Comparison of ENCODE assay signal across 18 cellular contexts in genomic region chr1:228750915-228751314, GRCh38. TPM values are rescaled to one million over a fixed set of nuclear protein-coding genes. Genes with fewer than 3 reads are reported as not detected.
DNase-seq lines count a peak whose midpoint lies in the region; ATAC-seq and TF ChIP-seq lines count a peak whose summit lies in the region.
"Had no signal": no experiment of that assay in that cellular context is flagged by ENCODE, and none has a peak within 500 bp of the region (broad histone marks: within the 10 kb centered on the region; RNA-seq: fewer than 3 reads in every experiment).

No MANE protein-coding gene starts in this region.

- WGBS in neuronal stem cell (ENCODE audit: extremely low coverage in 2 of 2, insufficient read length in 2 of 2, insufficient replicate concordance in 1 of 2), 2 donors, result no CpG with 5 or more reads among the region's 10 CpGs
- 90 to 97% (median 91%) methylated on average over 10 of the region's 10 CpGs for WGBS in ovary, 3 donors

- no peak for TF ChIP-seq POLR2A in ovary (IDR thresholded peaks at IDR 0.05)

- no peak overlapping the region for H3K4ac ChIP-seq in neuronal stem cell (ENCODE audit: low read length)

- CTCF ChIA-PET in naive thymus-derived CD4-positive, alpha-beta T cell (lab: Charles Lee), result no interaction called here

- H4K20me1 ChIP-seq in OCI-LY3 (ENCODE audit: insufficient read depth, low read length), result peaks cover 3% of the 10 kb centered on the region; the same call in 1 of the 2 replicates

- H3K4me2 ChIP-seq in OCI-LY3 (ENCODE audit: low read length), result peak overlapping the region; percentile 74; the same call in 1 of the 2 replicates
- no peak overlapping the region for H3K4me2 ChIP-seq in neuronal stem cell (ENCODE audit: insufficient read depth, low read length, poor library complexity, severe bottlenecking)

- no peaks in the 10 kb centered on the region for H3K79me1 ChIP-seq in neuronal stem cell (ENCODE audit: low read depth, low read length)

- no peak overlapping the region for H3K23ac ChIP-seq in neuronal stem cell (ENCODE audit: low read depth, low read length, poor library complexity)

- peaks cover 32% of the 10 kb centered on the region for H3K27me3 Mint-ChIP-seq in stimulated activated naive CD8-positive, alpha-beta T cell treated with anti-CD3 and anti-CD28 coated beads, Interleukin-15, Interleukin-2, amounts not matched to agents 100 ng/mL and 50 ng/mL, for 24 hours
- peaks cover 23% of the 10 kb centered on the region for H3K27me3 Mint-ChIP-seq in stimulated activated naive CD8-positive, alpha-beta T cell treated with anti-CD3 and anti-CD28 coated beads, Interleukin-15, amount 100 ng/mL, for 72 hours
- peaks cover 9 to 48% (median 13%) of the 10 kb centered on the region in 5 donors for H3K27me3 Mint-ChIP-seq in naive thymus-derived CD4-positive, alpha-beta T cell

- peaks cover 47% of the 10 kb centered on the region for H3K4me1 ChIP-seq in OCI-LY3 (ENCODE audit: low read length)
- H3K4me1 ChIP-seq in neuronal stem cell (ENCODE audit: control insufficient read depth in 2 of 2, insufficient read depth in 1 of 2, low read depth in 1 of 2, low read length in 2 of 2), result peaks cover 0 to 2% of the 10 kb centered on the region in 2 donors
- peaks cover 0 to 15% of the 10 kb centered on the region in 2 donors for H3K4me1 ChIP-seq in naive thymus-derived CD4-positive, alpha-beta T cell (ENCODE audit: control insufficient read depth in 2 of 2, insufficient read depth in 2 of 2, low read length in 2 of 2)
- no peaks in the 10 kb centered on the region for H3K4me1 ChIP-seq in ovary (ENCODE audit: insufficient read depth)

- no peak overlapping the region for H4K91ac ChIP-seq in neuronal stem cell (ENCODE audit: low read depth, low read length, poor library complexity)

- H2BK15ac ChIP-seq in neuronal stem cell (ENCODE audit: low read length), result no peak overlapping the region

- no peaks in the 10 kb centered on the region for H3K79me2 ChIP-seq in OCI-LY3 (ENCODE audit: low read length)

- no peak overlapping the region for H4K8ac ChIP-seq in neuronal stem cell (ENCODE audit: low read depth, low read length)

- H3K27me3 ChIP-seq in OCI-LY3 (ENCODE audit: low read depth, low read length) (peaks cover 66% of the 10 kb centered on the region), neuronal stem cell (ENCODE audit: control insufficient read depth in 3 of 3, insufficient read depth in 3 of 3, low read depth in 1 of 3, low read length in 3 of 3) (peaks cover 0 to 16% (median 0%) of the 10 kb centered on the region in 3 experiments), ovary (no peaks in the 10 kb centered on the region)
- no peaks in the 10 kb centered on the region for H3K27me3 ChIP-seq in naive thymus-derived CD4-positive, alpha-beta T cell (ENCODE audit: control insufficient read depth in 2 of 2, insufficient read depth in 2 of 2, low read length in 2 of 2)
- H3K27me3 ChIP-seq: BE2C had no signal

- no peak overlapping the region for H2BK5ac ChIP-seq in neuronal stem cell (ENCODE audit: low read length)

- H3K9me3 ChIP-seq in OCI-LY3 (ENCODE audit: insufficient read depth, low read length) (no peaks in the 10 kb centered on the region), neuronal stem cell (replicated peaks in 1 of 2; ENCODE audit: control insufficient read depth in 2 of 2, insufficient read depth in 1 of 2, low read depth in 1 of 2, low read length in 2 of 2) (no peaks in the 10 kb centered on the region), ovary (no peaks in the 10 kb centered on the region)
- no peaks in the 10 kb centered on the region for H3K9me3 ChIP-seq in naive thymus-derived CD4-positive, alpha-beta T cell (ENCODE audit: control insufficient read depth in 2 of 3, low read length in 3 of 3)
- H3K9me3 ChIP-seq: BE2C had no signal

- H3K36me3 Mint-ChIP-seq in stimulated activated naive CD8-positive, alpha-beta T cell treated with anti-CD3 and anti-CD28 coated beads, Interleukin-15, Interleukin-2, amounts not matched to agents 100 ng/mL and 50 ng/mL, for 24 hours (ENCODE audit: low read depth), result no peaks in the 10 kb centered on the region
- peaks cover 0 to 5% (median 3%) of the 10 kb centered on the region in 5 donors for H3K36me3 Mint-ChIP-seq in naive thymus-derived CD4-positive, alpha-beta T cell

- TF ChIP-seq CTCF in OCI-LY3 (IDR thresholded peaks at IDR 0.05; ENCODE audit: low read depth, low read length) (no peak), ovary (IDR thresholded peaks at IDR 0.05) (no peak)

- ATAC-seq in stimulated activated naive CD8-positive, alpha-beta T cell treated with anti-CD3 and anti-CD28 coated beads, Interleukin-15, amount 100 ng/mL, for 72 hours, result no peak
- no peak for ATAC-seq in naive thymus-derived CD4-positive, alpha-beta T cell
- ATAC-seq: HCT116 had no signal

- no peak overlapping the region for H3K4me3 ChIP-seq in OCI-LY3 (ENCODE audit: low read length)
- H3K4me3 ChIP-seq in neuronal stem cell (ENCODE audit: low read length in 2 of 2), result no peak overlapping the region
- H3K4me3 ChIP-seq in naive thymus-derived CD4-positive, alpha-beta T cell (ENCODE audit: low read length), result no peak overlapping the region
- H3K4me3 ChIP-seq in ovary, result no peak overlapping the region

- H3K4me1 Mint-ChIP-seq in stimulated activated naive CD8-positive, alpha-beta T cell treated with anti-CD3 and anti-CD28 coated beads, Interleukin-15, Interleukin-2, amounts not matched to agents 100 ng/mL and 50 ng/mL, for 24 hours (ENCODE audit: low read depth), result peaks cover 4% of the 10 kb centered on the region
- H3K4me1 Mint-ChIP-seq in stimulated activated naive CD8-positive, alpha-beta T cell treated with anti-CD3 and anti-CD28 coated beads, Interleukin-15, amount 100 ng/mL, for 72 hours, result peaks cover 9% of the 10 kb centered on the region
- H3K4me1 Mint-ChIP-seq in naive thymus-derived CD4-positive, alpha-beta T cell, result peaks cover 0 to 32% (median 7%) of the 10 kb centered on the region in 7 donors

- no peak overlapping the region for H2AFZ ChIP-seq in OCI-LY3 (ENCODE audit: low read depth, low read length)
- H2AFZ ChIP-seq in neuronal stem cell (ENCODE audit: low read length), result no peak overlapping the region

- H3K27ac ChIP-seq in OCI-LY3 (ENCODE audit: low read length) (no peak overlapping the region), neuronal stem cell (replicated peaks; ENCODE audit: low read length) (no peak overlapping the region), ovary (no peak overlapping the region)
- no peak overlapping the region for H3K27ac ChIP-seq in naive thymus-derived CD4-positive, alpha-beta T cell (ENCODE audit: low read depth, low read length)

- peak overlapping the region; percentile 39 for H3K14ac ChIP-seq in neuronal stem cell (ENCODE audit: low read length)

- no peak overlapping the region for H2BK12ac ChIP-seq in neuronal stem cell (ENCODE audit: low read length)

- no peak overlapping the region for H2BK120ac ChIP-seq in neuronal stem cell (ENCODE audit: low read depth, low read length)

- H3K4me3 Mint-ChIP-seq in stimulated activated naive CD8-positive, alpha-beta T cell treated with anti-CD3 and anti-CD28 coated beads, Interleukin-15, Interleukin-2, amounts not matched to agents 100 ng/mL and 50 ng/mL, for 24 hours, result no peak overlapping the region
- no peak overlapping the region for H3K4me3 Mint-ChIP-seq in stimulated activated naive CD8-positive, alpha-beta T cell treated with anti-CD3 and anti-CD28 coated beads, Interleukin-15, amount 100 ng/mL, for 72 hours
- no peak overlapping the region for H3K4me3 Mint-ChIP-seq in naive thymus-derived CD4-positive, alpha-beta T cell
- H3K4me3 Mint-ChIP-seq: CD14-positive monocyte; CD4-positive, alpha-beta memory T cell had no signal

- H3K9ac ChIP-seq in OCI-LY3 (ENCODE audit: low read length) (no peak overlapping the region), neuronal stem cell (ENCODE audit: low read depth, low read length, poor library complexity) (no peak overlapping the region)

- intact Hi-C loops in naive thymus-derived CD4-positive, alpha-beta T cell (cut with micrococcal nuclease), result loop anchor here in 1 of 2 donors (5.0 kb wide), 1 partner anchor 81 kb away; no protein-coding TSS in a partner anchor
- intact Hi-C loops in ovary (cut with DNase I), result loop anchor here in 1 of 4 donors (5.0 kb wide), 1 partner anchor 364 kb away; no protein-coding TSS in a partner anchor

- no peak for TF ChIP-seq EP300 in ovary (IDR thresholded peaks at IDR 0.05)

- H2AK5ac ChIP-seq in neuronal stem cell (ENCODE audit: low read depth, low read length), result no peak overlapping the region

- H3K36me3 ChIP-seq in OCI-LY3 (replicated peaks; ENCODE audit: low read depth, low read length), result no peaks in the 10 kb centered on the region
- H3K36me3 ChIP-seq in neuronal stem cell (replicated peaks in 1 of 2; ENCODE audit: control insufficient read depth in 2 of 2, insufficient read depth in 2 of 2, low read length in 2 of 2), result no peaks in the 10 kb centered on the region
- H3K36me3 ChIP-seq in naive thymus-derived CD4-positive, alpha-beta T cell (ENCODE audit: control insufficient read depth in 2 of 3, insufficient read depth in 3 of 3, low read length in 3 of 3), result no peaks in the 10 kb centered on the region
- H3K36me3 ChIP-seq in ovary, result no peaks in the 10 kb centered on the region
- H3K36me3 ChIP-seq: BE2C had no signal

- DNase-seq in stimulated activated naive CD8-positive, alpha-beta T cell treated with anti-CD3 and anti-CD28 coated beads, Interleukin-15, amount 100 ng/mL, for 72 hours, result no peak
- DNase-seq in neuronal stem cell (ENCODE audit: low spot score) (no peak), ureter (ENCODE audit: low spot score) (peak; percentile 24), ovary (no peak), HuH-7 (ENCODE audit: low spot score) (no peak)
- no peak for DNase-seq in naive thymus-derived CD4-positive, alpha-beta T cell
- DNase-seq: ACHN; BE2C; CD4-positive, alpha-beta memory T cell; DMS153; DMS79; GDM1; GOT3; H7 had no signal

- H3K18ac ChIP-seq in neuronal stem cell (ENCODE audit: low read length), result no peak overlapping the region

- no peaks in the 10 kb centered on the region for H3K9me3 Mint-ChIP-seq in stimulated activated naive CD8-positive, alpha-beta T cell treated with anti-CD3 and anti-CD28 coated beads, Interleukin-15, Interleukin-2, amounts not matched to agents 100 ng/mL and 50 ng/mL, for 24 hours
- H3K9me3 Mint-ChIP-seq in stimulated activated naive CD8-positive, alpha-beta T cell treated with anti-CD3 and anti-CD28 coated beads, Interleukin-15, amount 100 ng/mL, for 72 hours, result no peaks in the 10 kb centered on the region
- peaks cover 0 to 1% (median 0%) of the 10 kb centered on the region in 11 donors for H3K9me3 Mint-ChIP-seq in naive thymus-derived CD4-positive, alpha-beta T cell

- peak overlapping the region; percentile 50 for H3K27ac Mint-ChIP-seq in stimulated activated naive CD8-positive, alpha-beta T cell treated with anti-CD3 and anti-CD28 coated beads, Interleukin-15, Interleukin-2, amounts not matched to agents 100 ng/mL and 50 ng/mL, for 24 hours
- no peak overlapping the region for H3K27ac Mint-ChIP-seq in stimulated activated naive CD8-positive, alpha-beta T cell treated with anti-CD3 and anti-CD28 coated beads, Interleukin-15, amount 100 ng/mL, for 72 hours
- no peak overlapping the region for H3K27ac Mint-ChIP-seq in naive thymus-derived CD4-positive, alpha-beta T cell
- H3K27ac Mint-ChIP-seq: CD4-positive, alpha-beta memory T cell had no signal

- POLR2A ChIA-PET in naive thymus-derived CD4-positive, alpha-beta T cell (lab: Charles Lee), result interaction anchor here (0.5 to 0.6 kb wide), 2 partner anchors 19 to 74 kb away, joined by 3 read pairs; no protein-coding TSS in a partner anchor

RNA-seq across cellular contexts. Expression of gene RHOU, which starts 15.6 kb away (rescaled TPM):
- 32.0 TPM for polyA plus RNA-seq in neuronal stem cell (2013, experiment 1 of 2)
- polyA plus RNA-seq in neuronal stem cell (2013, experiment 2 of 2), result 32.1 TPM
- total RNA-seq in ureter (38.7 TPM), ovary (100 to 1,000 TPM in 1 of 7 donors, 10 to 100 TPM in 6; 20.5 to 131 (median 53.8) TPM)
- total RNA-seq in naive thymus-derived CD4-positive, alpha-beta T cell, result 1 to 10 TPM; 1.3 to 6.5 (median 1.8) TPM
- under 1 TPM; 0.09 to 0.31 TPM for polyA plus RNA-seq in naive thymus-derived CD4-positive, alpha-beta T cell
- 10 to 100 TPM; 21.3 to 37.8 TPM for polyA plus RNA-seq in ovary
